In genomic region chr13:95234242-95234641, GRCh38 we compare ENCODE assay signal across 15 cellular contexts.
DNase-seq lines count a peak whose midpoint lies in the region; ATAC-seq and TF ChIP-seq lines count a peak whose summit lies in the region.
"Had no signal": no experiment of that assay in that cellular context is flagged by ENCODE, and none has a peak within 500 bp of the region (broad histone marks: within the 10 kb centered on the region; RNA-seq: fewer than 3 reads in every experiment).

No MANE protein-coding gene starts in this region.

- no peak overlapping the region for H3K4me3 ChIP-seq in coronary artery
- H3K4me3 ChIP-seq in left lung = no peak overlapping the region
- H3K4me3 ChIP-seq: heart left ventricle, left ventricle myocardium inferior, tibial nerve had no signal

- H3K27ac ChIP-seq in coronary artery = no peak overlapping the region
- no peak overlapping the region for H3K27ac ChIP-seq in left lung
- H3K27ac ChIP-seq: heart left ventricle, left ventricle myocardium inferior, tibial nerve had no signal

- TF ChIP-seq CTCF in coronary artery (IDR thresholded peaks at IDR 0.05) (no peak), left lung (IDR thresholded peaks at IDR 0.05) (no peak)

- H3K4me1 ChIP-seq in left lung = peaks cover 0 to under 1% of the 10 kb centered on the region in 2 donors
- H3K4me1 ChIP-seq: left ventricle myocardium inferior, tibial nerve had no signal

- ATAC-seq in GM18505 (IDR thresholded peaks at IDR 0.05; ENCODE audit: unreplicated experiment) (peak; percentile 77), GM19467 (IDR thresholded peaks at IDR 0.05; ENCODE audit: unreplicated experiment) (peak; percentile 78), HG02852 (IDR thresholded peaks at IDR 0.05; ENCODE audit: unreplicated experiment) (peak; percentile 90), HG03565 (IDR thresholded peaks at IDR 0.05; ENCODE audit: unreplicated experiment) (peak; percentile 93), left lung (no peak)
- ATAC-seq: heart left ventricle had no signal

- no peaks in the 10 kb centered on the region for H3K9me3 ChIP-seq in left lung
- H3K9me3 ChIP-seq: heart left ventricle, left ventricle myocardium inferior, tibial nerve had no signal

- intact Hi-C loops in left lung (cut with DNase I) = no loop called here

- no peaks in the 10 kb centered on the region for H3K36me3 ChIP-seq in left lung
- H3K36me3 ChIP-seq: heart left ventricle, left ventricle myocardium inferior, tibial nerve had no signal

- TF ChIP-seq POLR2A in GM18505 (IDR thresholded peaks at IDR 0.05; ENCODE audit: borderline replicate concordance, extremely low read depth, insufficient read depth, insufficient read length) = peak; percentile 29

- DNase-seq in coronary artery (ENCODE audit: low spot score) (no peak), left lung (no peak), midbrain (lab: John Stamatoyannopoulos, UW) (no peak), NCI-H2107 treated with DMSO at 0.1 percent for 48 hours (lab: John Stamatoyannopoulos, UW; ENCODE audit: unreplicated experiment) (no peak)
- DNase-seq: activated CD4-positive, alpha-beta T cell treated with anti-CD3 and anti-CD28 coated beads, Interleukin-2, amount 10 ng/mL, durations not matched to agents 7 days and 5 days; DMS79; heart left ventricle; left ventricle myocardium inferior; NCI-H748 treated with DMSO at 0.1 percent for 48 hours; small intestine had no signal

- H3K27me3 ChIP-seq in left lung = no peaks in the 10 kb centered on the region
- H3K27me3 ChIP-seq: heart left ventricle, tibial nerve had no signal
